1 cellular context compared by ENCODE assay signal in the genomic region with DNA sequence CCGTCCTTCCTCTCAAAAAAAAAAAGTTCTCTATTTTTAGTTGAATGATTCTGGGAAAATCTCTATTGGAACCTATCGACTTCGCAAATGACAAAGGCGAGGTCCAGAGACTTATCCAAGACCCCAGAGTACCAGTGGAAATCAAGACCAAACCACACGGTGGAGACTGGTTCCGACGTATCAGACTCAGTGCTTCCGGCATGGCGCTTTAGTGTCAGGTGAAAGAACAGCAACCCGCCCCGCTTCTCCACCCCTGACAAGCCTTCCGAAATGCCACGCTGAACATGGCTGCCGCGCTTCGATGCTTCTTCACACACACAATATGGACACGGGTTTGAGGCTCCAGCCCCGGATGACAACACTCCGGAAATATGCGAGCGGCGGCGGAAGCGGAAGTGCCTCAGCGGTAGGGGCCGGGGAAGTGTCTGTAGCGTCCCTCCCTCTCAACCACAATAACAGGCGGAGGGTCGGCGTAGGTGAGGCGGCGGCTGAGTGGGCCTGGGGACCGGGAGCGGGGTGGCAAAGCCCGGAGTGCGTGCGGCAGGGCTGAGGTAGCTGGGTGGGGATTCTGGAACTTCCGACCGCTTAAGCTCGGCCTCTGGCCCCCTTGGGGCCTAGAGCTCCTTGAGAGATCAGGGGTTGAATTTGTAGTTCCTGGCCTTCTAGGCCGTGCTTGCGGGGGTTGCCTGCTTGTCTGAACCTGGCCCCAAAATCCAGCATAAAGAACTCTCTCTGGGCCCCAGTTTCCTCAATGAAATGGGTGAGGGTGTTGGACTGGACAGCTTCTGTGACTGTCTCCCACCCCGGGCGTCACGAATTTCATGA.
TF ChIP-seq lines count a peak whose summit lies in the region.

FBXO38 (plus strand) TSS at position 395 of the 825 bp plus-strand sequence. CDS start 10,819 bp downstream, outside the sequence.

TF ChIP-seq in GM12878, 131 proteins besides CTCF, POLR2A, EP300 and RAD21 (continued from another document and continues in another):
- TF ChIP-seq PKNOX1 (IDR thresholded peaks at IDR 0.05) (peak; percentile 85), KDM1A (IDR thresholded peaks at IDR 0.05; ENCODE audit: borderline replicate concordance) (no peak), JUNB (IDR thresholded peaks at IDR 0.05) (no peak), BACH1 (IDR thresholded peaks at IDR 0.05; ENCODE audit: borderline replicate concordance) (0 out of 2 replicates have a peak, but pooled peaks have one; percentile 1), TCF3 (IDR thresholded peaks at IDR 0.05; ENCODE audit: borderline replicate concordance, insufficient read depth, low read depth, low read length) (no peak), EGR1 (IDR thresholded peaks at IDR 0.05; ENCODE audit: borderline replicate concordance in 1 of 2, low read depth in 2 of 2, low read length in 2 of 2) (0 out of 3 replicates have a peak, but pooled peaks of 1 of the 2 experiments have one; percentile 24), RELA (IDR thresholded peaks at IDR 0.05; ENCODE audit: borderline replicate concordance, partially characterized antibody) (peak; percentile 84), SMAD5 (IDR thresholded peaks at IDR 0.05; ENCODE audit: low read depth) (peak; percentile 92), FOXK2 (IDR thresholded peaks at IDR 0.05) (peak; percentile 78), BMI1 (IDR thresholded peaks at IDR 0.05; ENCODE audit: borderline replicate concordance) (no peak), E2F8 (IDR thresholded peaks at IDR 0.05; ENCODE audit: low read depth, partially characterized antibody) (peak; percentile 86), ZBTB33 (IDR thresholded peaks at IDR 0.05) (no peak), CBX5 (IDR thresholded peaks at IDR 0.05; ENCODE audit: low read depth) (no peak; the same call in 1 of the 2 replicates), GABPA (IDR thresholded peaks at IDR 0.05; ENCODE audit: low read depth) (peak; percentile 96), SMC3 (IDR thresholded peaks at IDR 0.05; ENCODE audit: borderline replicate concordance, low read length) (0 out of 2 replicates have a peak, but pooled peaks have one; percentile 5), BCL3 (IDR thresholded peaks at IDR 0.05; ENCODE audit: borderline replicate concordance, insufficient read depth, low read depth, low read length, poor library complexity, severe bottlenecking) (no peak), KLF5 (IDR thresholded peaks at IDR 0.05; ENCODE audit: partially characterized antibody) (peak; percentile 21), ELK1 (IDR thresholded peaks at IDR 0.05; ENCODE audit: low read depth, low read length) (peak; percentile 89), IRF3 (IDR thresholded peaks at IDR 0.05) (no peak), RFX5 (IDR thresholded peaks at IDR 0.05; ENCODE audit: low read depth, low read length) (peak; percentile 11; the same call in 1 of the 2 replicates), TCF7 (IDR thresholded peaks at IDR 0.05; ENCODE audit: borderline replicate concordance) (no peak; the same call in 1 of the 2 replicates), SMAD1 (IDR thresholded peaks at IDR 0.05; ENCODE audit: low read depth, partially characterized antibody) (peak; percentile 51), YBX1 (IDR thresholded peaks at IDR 0.05) (no peak), PAX5 (IDR thresholded peaks at IDR 0.05; ENCODE audit: borderline replicate concordance, low read depth, low read length) (no peak), RELB (IDR thresholded peaks at IDR 0.05; ENCODE audit: low read depth) (0 out of 2 replicates have a peak, but pooled peaks have one; percentile 71), CBX3 (IDR thresholded peaks at IDR 0.05; ENCODE audit: borderline replicate concordance, low read depth) (no peak), HDGF (IDR thresholded peaks at IDR 0.05) (0 out of 2 replicates have a peak, but pooled peaks have one; percentile 77), ZNF24 (IDR thresholded peaks at IDR 0.05) (no peak), ETV6 (conservative IDR thresholded peaks at IDR 0.05 in 1 of 2, IDR thresholded peaks at IDR 0.05 in 1 of 2; ENCODE audit: borderline replicate concordance in 1 of 2, low read depth in 1 of 2) (peak in 1 of 2 experiments; percentile 91; a peak in 2 of 4 replicates), ZBTB4 (CRISPR knock-in tag; IDR thresholded peaks at IDR 0.05) (no peak), NRF1 (conservative IDR thresholded peaks at IDR 0.05; ENCODE audit: low read depth, low read length) (no peak), TARDBP (IDR thresholded peaks at IDR 0.05; ENCODE audit: borderline replicate concordance) (peak; percentile 77; the same call in 1 of the 2 replicates), SRF (IDR thresholded peaks at IDR 0.05; ENCODE audit: low read depth in 2 of 2, low read length in 2 of 2) (0 out of 4 replicates have a peak, but pooled peaks of 1 of the 2 experiments have one; percentile 11), MTA3 (IDR thresholded peaks at IDR 0.05; ENCODE audit: borderline replicate concordance, low read length) (no peak), NR2C2 (IDR thresholded peaks at IDR 0.05; ENCODE audit: borderline replicate concordance, control insufficient read depth, insufficient read length, low read depth) (no peak)
- TF ChIP-seq, protein P1, sequence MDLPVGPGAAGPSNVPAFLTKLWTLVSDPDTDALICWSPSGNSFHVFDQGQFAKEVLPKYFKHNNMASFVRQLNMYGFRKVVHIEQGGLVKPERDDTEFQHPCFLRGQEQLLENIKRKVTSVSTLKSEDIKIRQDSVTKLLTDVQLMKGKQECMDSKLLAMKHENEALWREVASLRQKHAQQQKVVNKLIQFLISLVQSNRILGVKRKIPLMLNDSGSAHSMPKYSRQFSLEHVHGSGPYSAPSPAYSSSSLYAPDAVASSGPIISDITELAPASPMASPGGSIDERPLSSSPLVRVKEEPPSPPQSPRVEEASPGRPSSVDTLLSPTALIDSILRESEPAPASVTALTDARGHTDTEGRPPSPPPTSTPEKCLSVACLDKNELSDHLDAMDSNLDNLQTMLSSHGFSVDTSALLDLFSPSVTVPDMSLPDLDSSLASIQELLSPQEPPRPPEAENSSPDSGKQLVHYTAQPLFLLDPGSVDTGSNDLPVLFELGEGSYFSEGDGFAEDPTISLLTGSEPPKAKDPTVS (IDR thresholded peaks at IDR 0.05; ENCODE audit: low read depth, low read length) = no peak
- TF ChIP-seq, protein P2, sequence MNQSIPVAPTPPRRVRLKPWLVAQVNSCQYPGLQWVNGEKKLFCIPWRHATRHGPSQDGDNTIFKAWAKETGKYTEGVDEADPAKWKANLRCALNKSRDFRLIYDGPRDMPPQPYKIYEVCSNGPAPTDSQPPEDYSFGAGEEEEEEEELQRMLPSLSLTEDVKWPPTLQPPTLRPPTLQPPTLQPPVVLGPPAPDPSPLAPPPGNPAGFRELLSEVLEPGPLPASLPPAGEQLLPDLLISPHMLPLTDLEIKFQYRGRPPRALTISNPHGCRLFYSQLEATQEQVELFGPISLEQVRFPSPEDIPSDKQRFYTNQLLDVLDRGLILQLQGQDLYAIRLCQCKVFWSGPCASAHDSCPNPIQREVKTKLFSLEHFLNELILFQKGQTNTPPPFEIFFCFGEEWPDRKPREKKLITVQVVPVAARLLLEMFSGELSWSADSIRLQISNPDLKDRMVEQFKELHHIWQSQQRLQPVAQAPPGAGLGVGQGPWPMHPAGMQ (IDR thresholded peaks at IDR 0.05; ENCODE audit: borderline replicate concordance) = no peak
